Comparison of ENCODE assay signal across 3 cellular contexts in the genomic region with DNA sequence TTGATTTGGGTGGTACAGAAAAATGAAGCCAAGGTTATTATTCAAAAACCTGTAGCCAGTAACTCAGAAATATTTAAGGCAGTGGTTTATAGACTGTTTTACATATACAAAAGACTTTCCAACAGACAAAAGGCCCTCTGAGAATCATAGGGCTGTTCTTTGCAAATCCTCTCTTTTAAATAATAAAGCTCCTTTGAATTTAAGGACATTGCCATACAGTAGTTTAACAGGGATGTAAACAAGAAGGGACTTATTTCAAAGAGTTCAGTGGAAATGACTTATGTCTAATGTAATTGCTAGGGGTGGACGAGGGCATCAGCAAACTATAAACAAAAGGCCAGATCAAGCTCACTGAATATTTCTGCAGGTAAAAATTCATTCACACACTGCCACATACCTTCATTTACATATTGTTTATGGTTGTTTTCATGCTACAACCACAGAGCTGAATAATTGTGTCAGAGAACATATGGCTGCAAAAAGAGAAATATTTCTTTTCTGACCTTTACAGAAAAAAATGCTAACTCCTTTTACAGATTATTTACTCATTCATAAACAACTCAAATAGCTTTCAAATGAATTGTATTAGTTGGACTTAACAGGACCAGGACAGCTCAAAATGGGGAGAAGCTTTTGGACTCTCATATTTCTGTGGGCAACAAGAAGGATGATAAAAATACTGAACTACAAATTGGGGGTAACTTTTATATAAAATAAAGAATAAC.
TF ChIP-seq lines count a peak whose summit lies in the region.

No MANE protein-coding gene starts in this region.

TF ChIP-seq in SK-N-SH, 30 proteins besides CTCF, POLR2A, EP300 and RAD21:
- TF ChIP-seq RFX5 (IDR thresholded peaks at IDR 0.05; ENCODE audit: low read length): no peak
- TF ChIP-seq TCF12 (IDR thresholded peaks at IDR 0.05): 0 out of 2 replicates have a peak, but pooled peaks have one; percentile 13
- 0 out of 2 replicates have a peak, but pooled peaks have one; percentile 3 for TF ChIP-seq FOSL2 (IDR thresholded peaks at IDR 0.05; ENCODE audit: borderline replicate concordance, low read depth)

TF ChIP-seq in SK-N-SH treated with all-trans-retinoic acid at 6 μM for 48 hours, 23 proteins besides CTCF, POLR2A, EP300 and RAD21 (continues in another document):
- no peak for TF ChIP-seq ZNF8 (CRISPR knock-in tag; IDR thresholded peaks at IDR 0.05)
- no peak for TF ChIP-seq ARNTL (CRISPR knock-in tag; IDR thresholded peaks at IDR 0.05; ENCODE audit: borderline replicate concordance, low read depth)
- TF ChIP-seq ISL1 (CRISPR knock-in tag; IDR thresholded peaks at IDR 0.05): no peak
- no peak for TF ChIP-seq ZC3H10 (CRISPR knock-in tag; IDR thresholded peaks at IDR 0.05)
- TF ChIP-seq, protein P1, sequence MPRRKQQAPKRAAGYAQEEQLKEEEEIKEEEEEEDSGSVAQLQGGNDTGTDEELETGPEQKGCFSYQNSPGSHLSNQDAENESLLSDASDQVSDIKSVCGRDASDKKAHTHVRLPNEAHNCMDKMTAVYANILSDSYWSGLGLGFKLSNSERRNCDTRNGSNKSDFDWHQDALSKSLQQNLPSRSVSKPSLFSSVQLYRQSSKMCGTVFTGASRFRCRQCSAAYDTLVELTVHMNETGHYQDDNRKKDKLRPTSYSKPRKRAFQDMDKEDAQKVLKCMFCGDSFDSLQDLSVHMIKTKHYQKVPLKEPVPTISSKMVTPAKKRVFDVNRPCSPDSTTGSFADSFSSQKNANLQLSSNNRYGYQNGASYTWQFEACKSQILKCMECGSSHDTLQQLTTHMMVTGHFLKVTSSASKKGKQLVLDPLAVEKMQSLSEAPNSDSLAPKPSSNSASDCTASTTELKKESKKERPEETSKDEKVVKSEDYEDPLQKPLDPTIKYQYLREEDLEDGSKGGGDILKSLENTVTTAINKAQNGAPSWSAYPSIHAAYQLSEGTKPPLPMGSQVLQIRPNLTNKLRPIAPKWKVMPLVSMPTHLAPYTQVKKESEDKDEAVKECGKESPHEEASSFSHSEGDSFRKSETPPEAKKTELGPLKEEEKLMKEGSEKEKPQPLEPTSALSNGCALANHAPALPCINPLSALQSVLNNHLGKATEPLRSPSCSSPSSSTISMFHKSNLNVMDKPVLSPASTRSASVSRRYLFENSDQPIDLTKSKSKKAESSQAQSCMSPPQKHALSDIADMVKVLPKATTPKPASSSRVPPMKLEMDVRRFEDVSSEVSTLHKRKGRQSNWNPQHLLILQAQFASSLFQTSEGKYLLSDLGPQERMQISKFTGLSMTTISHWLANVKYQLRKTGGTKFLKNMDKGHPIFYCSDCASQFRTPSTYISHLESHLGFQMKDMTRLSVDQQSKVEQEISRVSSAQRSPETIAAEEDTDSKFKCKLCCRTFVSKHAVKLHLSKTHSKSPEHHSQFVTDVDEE (CRISPR knock-in tag; IDR thresholded peaks at IDR 0.05): no peak
- no peak for TF ChIP-seq TOX (CRISPR knock-in tag; IDR thresholded peaks at IDR 0.05; ENCODE audit: borderline replicate concordance)
- TF ChIP-seq, protein P2, sequence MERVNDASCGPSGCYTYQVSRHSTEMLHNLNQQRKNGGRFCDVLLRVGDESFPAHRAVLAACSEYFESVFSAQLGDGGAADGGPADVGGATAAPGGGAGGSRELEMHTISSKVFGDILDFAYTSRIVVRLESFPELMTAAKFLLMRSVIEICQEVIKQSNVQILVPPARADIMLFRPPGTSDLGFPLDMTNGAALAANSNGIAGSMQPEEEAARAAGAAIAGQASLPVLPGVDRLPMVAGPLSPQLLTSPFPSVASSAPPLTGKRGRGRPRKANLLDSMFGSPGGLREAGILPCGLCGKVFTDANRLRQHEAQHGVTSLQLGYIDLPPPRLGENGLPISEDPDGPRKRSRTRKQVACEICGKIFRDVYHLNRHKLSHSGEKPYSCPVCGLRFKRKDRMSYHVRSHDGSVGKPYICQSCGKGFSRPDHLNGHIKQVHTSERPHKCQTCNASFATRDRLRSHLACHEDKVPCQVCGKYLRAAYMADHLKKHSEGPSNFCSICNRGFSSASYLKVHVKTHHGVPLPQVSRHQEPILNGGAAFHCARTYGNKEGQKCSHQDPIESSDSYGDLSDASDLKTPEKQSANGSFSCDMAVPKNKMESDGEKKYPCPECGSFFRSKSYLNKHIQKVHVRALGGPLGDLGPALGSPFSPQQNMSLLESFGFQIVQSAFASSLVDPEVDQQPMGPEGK (CRISPR knock-in tag; IDR thresholded peaks at IDR 0.05; ENCODE audit: borderline replicate concordance): no peak
- TF ChIP-seq, protein P3, sequence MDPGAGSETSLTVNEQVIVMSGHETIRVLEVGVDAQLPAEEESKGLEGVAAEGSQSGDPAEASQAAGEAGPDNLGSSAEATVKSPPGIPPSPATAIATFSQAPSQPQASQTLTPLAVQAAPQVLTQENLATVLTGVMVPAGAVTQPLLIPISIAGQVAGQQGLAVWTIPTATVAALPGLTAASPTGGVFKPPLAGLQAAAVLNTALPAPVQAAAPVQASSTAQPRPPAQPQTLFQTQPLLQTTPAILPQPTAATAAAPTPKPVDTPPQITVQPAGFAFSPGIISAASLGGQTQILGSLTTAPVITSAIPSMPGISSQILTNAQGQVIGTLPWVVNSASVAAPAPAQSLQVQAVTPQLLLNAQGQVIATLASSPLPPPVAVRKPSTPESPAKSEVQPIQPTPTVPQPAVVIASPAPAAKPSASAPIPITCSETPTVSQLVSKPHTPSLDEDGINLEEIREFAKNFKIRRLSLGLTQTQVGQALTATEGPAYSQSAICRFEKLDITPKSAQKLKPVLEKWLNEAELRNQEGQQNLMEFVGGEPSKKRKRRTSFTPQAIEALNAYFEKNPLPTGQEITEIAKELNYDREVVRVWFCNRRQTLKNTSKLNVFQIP (CRISPR knock-in tag; IDR thresholded peaks at IDR 0.05; ENCODE audit: borderline replicate concordance, low read depth): no peak
- TF ChIP-seq RARB (CRISPR knock-in tag; IDR thresholded peaks at IDR 0.05): no peak
- TF ChIP-seq, protein P4, sequence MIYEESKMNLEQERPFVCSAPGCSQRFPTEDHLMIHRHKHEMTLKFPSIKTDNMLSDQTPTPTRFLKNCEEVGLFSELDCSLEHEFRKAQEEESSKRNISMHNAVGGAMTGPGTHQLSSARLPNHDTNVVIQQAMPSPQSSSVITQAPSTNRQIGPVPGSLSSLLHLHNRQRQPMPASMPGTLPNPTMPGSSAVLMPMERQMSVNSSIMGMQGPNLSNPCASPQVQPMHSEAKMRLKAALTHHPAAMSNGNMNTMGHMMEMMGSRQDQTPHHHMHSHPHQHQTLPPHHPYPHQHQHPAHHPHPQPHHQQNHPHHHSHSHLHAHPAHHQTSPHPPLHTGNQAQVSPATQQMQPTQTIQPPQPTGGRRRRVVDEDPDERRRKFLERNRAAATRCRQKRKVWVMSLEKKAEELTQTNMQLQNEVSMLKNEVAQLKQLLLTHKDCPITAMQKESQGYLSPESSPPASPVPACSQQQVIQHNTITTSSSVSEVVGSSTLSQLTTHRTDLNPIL (CRISPR knock-in tag; IDR thresholded peaks at IDR 0.05; ENCODE audit: low read depth): no peak
- no peak for TF ChIP-seq OSR1 (CRISPR knock-in tag; IDR thresholded peaks at IDR 0.05)
- no peak for TF ChIP-seq ZFP30 (CRISPR knock-in tag; IDR thresholded peaks at IDR 0.05)
- no peak for TF ChIP-seq SNAI2 (CRISPR knock-in tag; IDR thresholded peaks at IDR 0.05)
- TF ChIP-seq PPARA (CRISPR knock-in tag; IDR thresholded peaks at IDR 0.05; ENCODE audit: borderline replicate concordance): no peak
- no peak for TF ChIP-seq TCF4 (CRISPR knock-in tag; IDR thresholded peaks at IDR 0.05; ENCODE audit: borderline replicate concordance)

TF ChIP-seq in IMR-90, 13 proteins besides CTCF, POLR2A, EP300 and RAD21:
- TF ChIP-seq MAFK (IDR thresholded peaks at IDR 0.05; ENCODE audit: low read depth, low read length) (no peak), BHLHE40 (IDR thresholded peaks at IDR 0.05; ENCODE audit: low read depth, low read length) (no peak), RCOR1 (IDR thresholded peaks at IDR 0.05; ENCODE audit: insufficient replicate concordance, low read length) (no peak), MXI1 (IDR thresholded peaks at IDR 0.05; ENCODE audit: borderline replicate concordance, low read depth, low read length) (no peak), MAZ (IDR thresholded peaks at IDR 0.05; ENCODE audit: borderline replicate concordance, low read depth, low read length) (no peak), FOS (IDR thresholded peaks at IDR 0.05; ENCODE audit: low read depth, low read length) (no peak), CHD1 (IDR thresholded peaks at IDR 0.05; ENCODE audit: low read depth, low read length) (no peak), RFX5 (IDR thresholded peaks at IDR 0.05; ENCODE audit: low read depth, low read length) (no peak), SMC3 (IDR thresholded peaks at IDR 0.05; ENCODE audit: low read depth, low read length) (no peak), CEBPB (IDR thresholded peaks at IDR 0.05; ENCODE audit: low read depth, low read length) (no peak), NFE2L2 (IDR thresholded peaks at IDR 0.05; ENCODE audit: low read depth, low read length) (no peak)
- TF ChIP-seq, protein P5, sequence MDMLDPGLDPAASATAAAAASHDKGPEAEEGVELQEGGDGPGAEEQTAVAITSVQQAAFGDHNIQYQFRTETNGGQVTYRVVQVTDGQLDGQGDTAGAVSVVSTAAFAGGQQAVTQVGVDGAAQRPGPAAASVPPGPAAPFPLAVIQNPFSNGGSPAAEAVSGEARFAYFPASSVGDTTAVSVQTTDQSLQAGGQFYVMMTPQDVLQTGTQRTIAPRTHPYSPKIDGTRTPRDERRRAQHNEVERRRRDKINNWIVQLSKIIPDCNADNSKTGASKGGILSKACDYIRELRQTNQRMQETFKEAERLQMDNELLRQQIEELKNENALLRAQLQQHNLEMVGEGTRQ (IDR thresholded peaks at IDR 0.05; ENCODE audit: low read depth, low read length): no peak
- TF ChIP-seq, protein P6, sequence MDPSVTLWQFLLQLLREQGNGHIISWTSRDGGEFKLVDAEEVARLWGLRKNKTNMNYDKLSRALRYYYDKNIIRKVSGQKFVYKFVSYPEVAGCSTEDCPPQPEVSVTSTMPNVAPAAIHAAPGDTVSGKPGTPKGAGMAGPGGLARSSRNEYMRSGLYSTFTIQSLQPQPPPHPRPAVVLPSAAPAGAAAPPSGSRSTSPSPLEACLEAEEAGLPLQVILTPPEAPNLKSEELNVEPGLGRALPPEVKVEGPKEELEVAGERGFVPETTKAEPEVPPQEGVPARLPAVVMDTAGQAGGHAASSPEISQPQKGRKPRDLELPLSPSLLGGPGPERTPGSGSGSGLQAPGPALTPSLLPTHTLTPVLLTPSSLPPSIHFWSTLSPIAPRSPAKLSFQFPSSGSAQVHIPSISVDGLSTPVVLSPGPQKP (IDR thresholded peaks at IDR 0.05; ENCODE audit: borderline replicate concordance, low read depth, low read length): no peak
